Comparison of ENCODE assay signal across 1 cellular context in genomic region chr6:4665489-4666417, GRCh38.
TF ChIP-seq lines count a peak whose summit lies in the region.

No MANE protein-coding gene starts in this region.

TF ChIP-seq in IMR-90, 13 proteins besides CTCF, POLR2A, EP300 and RAD21 (continued from another document):
- TF ChIP-seq, protein P1, sequence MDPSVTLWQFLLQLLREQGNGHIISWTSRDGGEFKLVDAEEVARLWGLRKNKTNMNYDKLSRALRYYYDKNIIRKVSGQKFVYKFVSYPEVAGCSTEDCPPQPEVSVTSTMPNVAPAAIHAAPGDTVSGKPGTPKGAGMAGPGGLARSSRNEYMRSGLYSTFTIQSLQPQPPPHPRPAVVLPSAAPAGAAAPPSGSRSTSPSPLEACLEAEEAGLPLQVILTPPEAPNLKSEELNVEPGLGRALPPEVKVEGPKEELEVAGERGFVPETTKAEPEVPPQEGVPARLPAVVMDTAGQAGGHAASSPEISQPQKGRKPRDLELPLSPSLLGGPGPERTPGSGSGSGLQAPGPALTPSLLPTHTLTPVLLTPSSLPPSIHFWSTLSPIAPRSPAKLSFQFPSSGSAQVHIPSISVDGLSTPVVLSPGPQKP (IDR thresholded peaks at IDR 0.05; ENCODE audit: borderline replicate concordance, low read depth, low read length): no peak
- TF ChIP-seq NFE2L2 (IDR thresholded peaks at IDR 0.05; ENCODE audit: low read depth, low read length): peak; percentile 43; the same call in 1 of the 2 replicates
